ENCODE assay signal across 11 cellular contexts in the genomic region with DNA sequence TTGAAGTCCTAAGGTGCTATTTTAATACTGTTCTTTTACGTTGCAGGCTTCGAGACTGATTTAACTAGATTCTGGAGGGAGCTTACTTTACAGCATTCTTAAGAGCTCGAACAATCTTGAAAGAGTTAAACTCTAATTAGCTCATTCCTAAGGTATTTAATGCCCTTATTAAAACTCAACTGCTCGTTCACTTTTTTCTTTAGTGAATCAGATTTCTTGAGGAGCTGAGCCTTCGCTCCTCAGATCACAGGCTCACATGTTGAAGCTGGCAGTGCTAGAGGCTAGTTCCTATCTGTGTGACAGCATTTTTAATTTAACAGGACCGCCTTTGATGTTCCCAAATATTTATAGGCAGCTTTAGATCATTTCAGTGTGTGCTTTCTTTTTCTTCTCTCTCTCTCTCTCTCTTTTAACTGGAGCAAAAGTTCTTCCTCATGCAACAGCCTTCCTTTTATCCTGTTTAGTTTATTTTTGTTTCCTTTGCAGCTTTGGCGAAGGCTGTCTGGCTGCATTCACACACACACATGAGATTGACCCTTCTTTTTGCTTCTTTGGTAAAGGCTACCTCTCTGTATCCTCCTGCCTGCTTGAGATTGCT. TPM values are rescaled to one million over a fixed set of nuclear protein-coding genes. Genes with fewer than 3 reads are reported as not detected.
DNase-seq lines count a peak whose midpoint lies in the region; ATAC-seq and TF ChIP-seq lines count a peak whose summit lies in the region.
"Had no signal": no experiment of that assay in that cellular context is flagged by ENCODE, and none has a peak within 500 bp of the region (broad histone marks: within the 10 kb centered on the region; RNA-seq: fewer than 3 reads in every experiment).

No MANE protein-coding gene starts in this region.

- H2AFZ ChIP-seq in PC-3 (ENCODE audit: low read length) = no peak overlapping the region

- peaks cover 7% of the 10 kb centered on the region; the same call in 1 of the 2 replicates for H4K20me1 ChIP-seq in PC-3 (ENCODE audit: low read length)

- H3K27me3 ChIP-seq in adipocyte (replicated peaks; ENCODE audit: control insufficient read depth, insufficient read depth, low read length) = no peaks in the 10 kb centered on the region
- no peaks in the 10 kb centered on the region for H3K27me3 ChIP-seq in PC-3 (ENCODE audit: low read length)

- peaks cover 17% of the 10 kb centered on the region for H3K79me2 ChIP-seq in PC-3 (ENCODE audit: low read length)

- H3K4me3 ChIP-seq in AG04449 (ENCODE audit: low read depth, low read length) = peak overlapping the region; percentile 12; the same call in 1 of the 2 replicates
- no peak overlapping the region for H3K4me3 ChIP-seq in adipocyte (ENCODE audit: low read length)
- H3K4me3 ChIP-seq in foreskin fibroblast (ENCODE audit: low read depth in 1 of 2, low read length in 2 of 2) = peak overlapping the region; percentile 0 to 23
- no peak overlapping the region for H3K4me3 ChIP-seq in PC-3 (ENCODE audit: low read length)

- TF ChIP-seq CTCF in AG04449 (IDR thresholded peaks at IDR 0.05; ENCODE audit: insufficient read depth, low read length, missing control alignments) (no peak), foreskin fibroblast (IDR thresholded peaks at IDR 0.05; ENCODE audit: low read depth, low read length) (no peak), PC-3 (conservative IDR thresholded peaks at IDR 0.05; ENCODE audit: low read depth, low read length) (no peak)

- H3K36me3 ChIP-seq in adipocyte (ENCODE audit: control insufficient read depth, insufficient read depth, low read length, severe bottlenecking) (no peaks in the 10 kb centered on the region), PC-3 (ENCODE audit: low read depth, low read length) (no peaks in the 10 kb centered on the region)

- ATAC-seq in GM21360 (IDR thresholded peaks at IDR 0.05; ENCODE audit: unreplicated experiment) (no peak), PC-3 (no peak)

- POLR2A ChIA-PET in AG04449 (lab: Yijun Ruan, JAX) (interaction anchor here (1.1 kb wide), 1 partner anchor 14 kb away, joined by 3 read pairs; no protein-coding TSS in a partner anchor), PC-3 (lab: Charles Lee; ENCODE audit: unreplicated experiment) (no interaction called here)

- CTCF ChIA-PET in AG04449 (lab: Yijun Ruan, JAX) = interaction anchor here (0.7 to 1.8 kb wide), 3 partner anchors 19 to 136 kb away, joined by 3 to 9 read pairs (median 3); no protein-coding TSS in a partner anchor
- CTCF ChIA-PET in PC-3 (lab: Charles Lee) = no interaction called here

- H3K9ac ChIP-seq in adipocyte (ENCODE audit: low read length) (peak overlapping the region; percentile 1), PC-3 (ENCODE audit: low read length) (no peak overlapping the region)

- no peak overlapping the region for H3K4me2 ChIP-seq in PC-3 (ENCODE audit: low read length)

- DNase-seq in AG04449 (ENCODE audit: low read depth, low spot score) (no peak), adipocyte (ENCODE audit: low read depth) (peak; percentile 27), foreskin fibroblast (peak in 1 of 2 donors; percentile 68), non-pigmented ciliary epithelial cell (ENCODE audit: low read depth) (peak; percentile 30), activated T-cell treated with anti-CD3 and anti-CD28 coated beads for 4 hours (no peak), PC-3 (no peak)
- no peak for DNase-seq in stimulated activated CD4-positive, alpha-beta T cell treated with anti-CD3 and anti-CD28 coated beads, Interleukin-1b, Interleukin-23, amount 100 ng/mL, for 48 hours
- DNase-seq: activated CD8-positive, alpha-beta memory T cell treated with anti-CD3 and anti-CD28 coated beads, Interleukin-2, amount 50 U/mL, for 4 hours; dermis blood vessel endothelial cell; NCI-H524 had no signal

- H3F3A ChIP-seq in PC-3 (ENCODE audit: low read length, unreplicated experiment) = no peaks in the 10 kb centered on the region

- H3K9me2 ChIP-seq in PC-3 (replicated peaks; ENCODE audit: low read length) = no peaks in the 10 kb centered on the region

- H3K4me1 ChIP-seq in adipocyte (ENCODE audit: control insufficient read depth, insufficient read depth, low read length) (peaks cover 25% of the 10 kb centered on the region), PC-3 (ENCODE audit: insufficient read depth, low read length) (no peaks in the 10 kb centered on the region)

- BruUV-seq in PC-3 (replicated peaks; lab: Mats Ljungman, UMichigan) = no TSS peak

- H3K9me3 ChIP-seq in adipocyte (ENCODE audit: control insufficient read depth, low read length) (no peaks in the 10 kb centered on the region), PC-3 (ENCODE audit: low read length) (no peaks in the 10 kb centered on the region)

- intact Hi-C loops in PC-3 (cut with micrococcal nuclease) = no loop called here

- H3K27ac ChIP-seq in PC-3 (ENCODE audit: low read length) = no peak overlapping the region

RNA-seq across cellular contexts. Expression of gene ZNRF3, which starts 20.9 kb away (rescaled TPM):
- 8.1 and 9.4 TPM in 2 replicates for total RNA-seq in PC-3 (2014; rRNA removed)

Comparison
In these comparisons a context has a peak if more than half of its experiments do, and no peak if none do; other contexts are left out.
1. DNase-seq: peak in adipocyte (single experiment) and non-pigmented ciliary epithelial cell (single experiment); none in AG04449 (single experiment), stimulated activated CD4-positive, alpha-beta T cell treated with anti-CD3 and anti-CD28 coated beads, Interleukin-1b, Interleukin-23, amount 100 ng/mL, for 48 hours (single experiment), activated T-cell treated with anti-CD3 and anti-CD28 coated beads for 4 hours (single experiment) and PC-3 (single experiment).
2. H3K4me3 ChIP-seq: peak in AG04449 (single experiment) and foreskin fibroblast (2 of 2); none in adipocyte (single experiment) and PC-3 (single experiment).